Comparison of ENCODE assay signal across 12 cellular contexts in genomic region chr7:30464231-30464660, GRCh38. TPM values are rescaled to one million over a fixed set of nuclear protein-coding genes. Genes with fewer than 3 reads are reported as not detected.
DNase-seq lines count a peak whose midpoint lies in the region; ATAC-seq, FAIRE-seq and TF ChIP-seq lines count a peak whose summit lies in the region.
"Had no signal": no experiment of that assay in that cellular context is flagged by ENCODE, and none has a peak within 500 bp of the region (broad histone marks: within the 10 kb centered on the region; RNA-seq: fewer than 3 reads in every experiment).

No MANE protein-coding gene starts in this region.

- H3K27ac ChIP-seq in neutrophil = peak overlapping the region; percentile 60
- H3K27ac ChIP-seq: lower lobe of right lung had no signal

- H3K4me1 ChIP-seq in neutrophil (ENCODE audit: control insufficient read depth in 1 of 2, insufficient read depth in 1 of 2, low read depth in 1 of 2, low read length in 1 of 2) = peaks cover 39 to 53% of the 10 kb centered on the region in 2 experiments

- DNase-seq in GM12891 (ENCODE audit: insufficient read length, low spot score) = no peak
- DNase-seq in amniotic epithelial cell (ENCODE audit: low read depth) = peak; percentile 28
- DNase-seq in T1000 (lab: John Stamatoyannopoulos, UW) = no peak
- DNase-seq in NCI-H1930 (lab: John Stamatoyannopoulos, UW) = no peak
- no peak for DNase-seq in dermis blood vessel endothelial cell
- DNase-seq in NCI-H2171 (lab: John Stamatoyannopoulos, UW) = no peak
- DNase-seq: DND-41, lower lobe of right lung, NCI-H345 had no signal

- no peak overlapping the region for H3K4me3 ChIP-seq in neutrophil (ENCODE audit: low read depth in 1 of 2, low read length in 1 of 2)
- H3K4me3 ChIP-seq: lower lobe of right lung had no signal

- no peaks in the 10 kb centered on the region for H3K36me3 ChIP-seq in neutrophil

- no peaks in the 10 kb centered on the region for H3K9me3 ChIP-seq in neutrophil
- H3K9me3 ChIP-seq: lower lobe of right lung had no signal

- peak; percentile 76 for FAIRE-seq in GM12891 (lab: Jason Lieb, UNC)
- FAIRE-seq: TTC549 had no signal

- no peak for TF ChIP-seq POLR2A in GM12891 (IDR thresholded peaks at IDR 0.05; ENCODE audit: low read depth, low read length)

- no peaks in the 10 kb centered on the region for H3K27me3 ChIP-seq in neutrophil

- no peak for TF ChIP-seq CTCF in neutrophil (IDR thresholded peaks at IDR 0.05)

- ATAC-seq in HG02763 (IDR thresholded peaks at IDR 0.05; ENCODE audit: unreplicated experiment) = peak; percentile 55

TF ChIP-seq in GM12891, 5 proteins besides CTCF, POLR2A, EP300 and RAD21:
- peak; percentile 59 for TF ChIP-seq SPI1 (IDR thresholded peaks at IDR 0.05; ENCODE audit: low read depth, low read length)
- no peak for TF ChIP-seq POU2F2 (IDR thresholded peaks at IDR 0.05; ENCODE audit: low read depth, low read length)
- TF ChIP-seq POLR2AphosphoS5 (IDR thresholded peaks at IDR 0.05; ENCODE audit: low read depth, low read length) = no peak
- TF ChIP-seq TAF1 (IDR thresholded peaks at IDR 0.05; ENCODE audit: low read depth, low read length) = no peak
- no peak for TF ChIP-seq PAX5 (IDR thresholded peaks at IDR 0.05; ENCODE audit: insufficient read depth, low read length, severe bottlenecking)
TF ChIP-seq in GM12891: peak in this region for 1.

RNA-seq across cellular contexts. Expression of gene NOD1, which starts 14.3 kb away (rescaled TPM):
- 5.7 TPM for polyA plus RNA-seq in GM12891 (2012; ENCODE audit: low read depth, missing spikeins)
- 34.1 and 37.6 TPM in 2 replicates for total RNA-seq in dermis blood vessel endothelial cell

RNA-seq across cellular contexts. Expression of gene GGCT, which starts 40.4 kb away (rescaled TPM):
- polyA plus RNA-seq in GM12891 (2012; ENCODE audit: low read depth, missing spikeins) = 58.6 TPM
- 28.6 and 35.6 TPM in 2 replicates for total RNA-seq in dermis blood vessel endothelial cell
